Comparison of ENCODE assay signal across 19 cellular contexts in the genomic region with DNA sequence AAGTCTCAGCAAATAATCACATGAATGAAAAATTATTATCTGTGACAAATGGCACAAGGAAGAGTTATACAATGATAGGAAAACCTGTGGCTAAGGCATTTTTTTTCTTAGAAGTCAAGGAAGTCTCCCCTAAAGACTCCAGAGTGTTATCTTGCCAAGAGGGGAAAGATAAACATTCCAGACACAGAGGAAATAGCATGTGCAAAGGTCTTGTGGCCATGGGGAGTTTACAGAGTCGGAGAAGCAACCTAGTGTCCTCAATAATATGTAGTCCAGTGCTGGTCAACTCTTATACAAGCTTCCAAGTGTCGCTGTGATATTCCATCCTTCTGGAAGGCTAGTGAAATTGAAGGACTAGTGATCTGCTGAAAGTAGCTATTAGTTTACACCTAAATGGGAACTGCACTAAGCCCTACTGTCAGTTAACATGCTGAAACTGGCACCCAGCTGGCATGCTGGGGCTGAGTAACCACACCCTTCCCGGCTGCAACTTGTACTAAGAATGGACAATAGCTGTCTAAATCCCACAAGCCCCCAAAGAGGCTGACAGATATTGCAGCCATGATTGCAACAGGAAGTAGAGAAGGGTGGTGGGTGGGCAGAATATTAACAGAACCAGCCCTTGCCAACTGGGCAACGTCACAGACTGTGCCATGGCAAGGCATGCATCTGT.
"Had no signal": no experiment of that assay in that cellular context is flagged by ENCODE, and none has a peak within 500 bp of the region (broad histone marks: within the 10 kb centered on the region; RNA-seq: fewer than 3 reads in every experiment).

No MANE protein-coding gene starts in this region.

- H3K27me3 ChIP-seq: ascending aorta, brain microvascular endothelial cell, heart left ventricle, sigmoid colon, upper lobe of left lung had no signal

- H3K27ac ChIP-seq: ascending aorta, brain microvascular endothelial cell, coronary artery, heart left ventricle, sigmoid colon, thoracic aorta, upper lobe of left lung had no signal

- FAIRE-seq: islet of Langerhans, TTC549 had no signal

- ATAC-seq: heart left ventricle; left cardiac atrium; naive thymus-derived CD8-positive, alpha-beta T cell had no signal

- H3K9me3 ChIP-seq: ascending aorta, heart left ventricle, sigmoid colon, thoracic aorta, upper lobe of left lung had no signal

- H3K36me3 ChIP-seq: ascending aorta, brain microvascular endothelial cell, heart left ventricle, sigmoid colon, thoracic aorta, upper lobe of left lung had no signal

- H3K4me3 ChIP-seq: ascending aorta, coronary artery, heart left ventricle, sigmoid colon, thoracic aorta, upper lobe of left lung had no signal

- H3K4me1 ChIP-seq: ascending aorta, sigmoid colon, upper lobe of left lung had no signal

- DNase-seq: activated CD4-positive, alpha-beta T cell treated with anti-CD3 and anti-CD28 coated beads for 1 hour; activated CD4-positive, alpha-beta T cell treated with anti-CD3 and anti-CD28 coated beads, Interleukin-2, amount 50 U/mL, for 1 hour; activated gamma-delta T cell treated with Interleukin-2 at 50 U/mL for 16 hours; activated T-cell treated with anti-CD3 and anti-CD28 coated beads, Interleukin-2, amount 50 U/mL, for 1 hour; brain microvascular endothelial cell; heart left ventricle; left cardiac atrium; mesendoderm; naive thymus-derived CD8-positive, alpha-beta T cell; retina; sigmoid colon; stimulated activated CD4-positive, alpha-beta T cell treated with anti-CD3 and anti-CD28 coated beads, Interleukin-4, amount 100 ng/mL, for 1 hour; stimulated activated naive CD4-positive, alpha-beta T cell; upper lobe of left lung had no signal
